ENCODE assay signal across 1 cellular context in genomic region chr17:42512733-42513251, GRCh38.
TF ChIP-seq lines count a peak whose summit lies in the region.

No MANE protein-coding gene starts in this region.

TF ChIP-seq in K562, 482 proteins besides CTCF, POLR2A, EP300 and RAD21:
- no peak for TF ChIP-seq ATF4 (CRISPR knock-in tag; IDR thresholded peaks at IDR 0.05)
- TF ChIP-seq ZBTB12 (CRISPR knock-in tag; IDR thresholded peaks at IDR 0.05) = no peak
- TF ChIP-seq RBM25 (IDR thresholded peaks at IDR 0.05; ENCODE audit: low read depth, low read length, severe bottlenecking) = no peak
- TF ChIP-seq TFAP4 (CRISPR knock-in tag; IDR thresholded peaks at IDR 0.05; ENCODE audit: borderline replicate concordance) = no peak
- TF ChIP-seq ZNF431 (CRISPR knock-in tag; IDR thresholded peaks at IDR 0.05) = no peak
- TF ChIP-seq USF1 (CRISPR knock-in tag; IDR thresholded peaks at IDR 0.05) = no peak
- peak; percentile 8; the same call in 1 of the 2 replicates for TF ChIP-seq POLR2G (IDR thresholded peaks at IDR 0.05; ENCODE audit: low read depth, low read length)
- no peak for TF ChIP-seq TAF1 (IDR thresholded peaks at IDR 0.05; ENCODE audit: control insufficient read depth, extremely low read depth, insufficient read depth, low read length, severe bottlenecking)
